9 cellular contexts compared by ENCODE assay signal in the genomic region with DNA sequence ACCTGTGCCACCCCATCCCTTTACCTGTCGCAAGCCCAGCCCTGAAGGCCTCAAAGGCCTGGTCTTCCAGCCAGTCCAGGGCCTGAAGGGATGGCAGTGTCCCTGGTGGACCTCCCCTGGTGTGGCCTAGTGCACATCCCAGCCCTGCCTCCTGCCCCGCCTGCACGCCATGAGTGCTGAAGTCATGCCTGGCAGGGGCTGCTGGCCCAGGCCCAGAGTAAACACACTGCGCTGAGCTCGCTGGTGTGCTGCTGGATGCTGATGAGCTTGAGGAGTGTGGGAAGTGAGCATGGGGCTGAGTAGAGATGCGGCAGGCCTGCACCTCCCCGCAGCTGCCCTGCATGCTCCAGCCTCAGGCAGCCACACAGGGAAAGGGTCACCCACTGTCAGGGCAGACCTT. TPM values are rescaled to one million over a fixed set of nuclear protein-coding genes. Genes with fewer than 3 reads are reported as not detected.
DNase-seq lines count a peak whose midpoint lies in the region; ATAC-seq lines count a peak whose summit lies in the region.
"Had no signal": no experiment of that assay in that cellular context is flagged by ENCODE, and none has a peak within 500 bp of the region (broad histone marks: within the 10 kb centered on the region; RNA-seq: fewer than 3 reads in every experiment).

No MANE protein-coding gene starts in this region.

- H3K9me3 ChIP-seq in CD4-positive, alpha-beta memory T cell (ENCODE audit: control insufficient read depth in 1 of 2, low read length in 2 of 2), result no peaks in the 10 kb centered on the region

- intact Hi-C loops in CD4-positive, alpha-beta memory T cell (cut with micrococcal nuclease), result no loop called here

- POLR2A ChIA-PET in CD4-positive, alpha-beta memory T cell (lab: Charles Lee; ENCODE audit: partially characterized antibody), result no interaction called here

- H3K36me3 Mint-ChIP-seq in CD4-positive, alpha-beta memory T cell, result no peaks in the 10 kb centered on the region
- H3K36me3 Mint-ChIP-seq: IgD-negative memory B cell had no signal

- no peaks in the 10 kb centered on the region for H3K9me3 Mint-ChIP-seq in CD4-positive, alpha-beta memory T cell
- H3K9me3 Mint-ChIP-seq: IgD-negative memory B cell had no signal

- H3K27ac Mint-ChIP-seq in CD4-positive, alpha-beta memory T cell, result no peak overlapping the region
- H3K27ac Mint-ChIP-seq: IgD-negative memory B cell had no signal

- no peaks in the 10 kb centered on the region for H3K36me3 ChIP-seq in CD4-positive, alpha-beta memory T cell (ENCODE audit: insufficient read depth, low read length)

- no peak overlapping the region for H3K4me3 ChIP-seq in CD4-positive, alpha-beta memory T cell (ENCODE audit: low read length in 2 of 2)

- no peak for ATAC-seq in HG02798 (IDR thresholded peaks at IDR 0.05; ENCODE audit: poor library complexity, unreplicated experiment)
- ATAC-seq in GM21723 (IDR thresholded peaks at IDR 0.05; ENCODE audit: unreplicated experiment), result no peak

- H3K27me3 Mint-ChIP-seq in CD4-positive, alpha-beta memory T cell, result no peaks in the 10 kb centered on the region

- H3K27me3 ChIP-seq in CD4-positive, alpha-beta memory T cell (ENCODE audit: insufficient read depth, low read length), result no peaks in the 10 kb centered on the region

- DNase-seq in HT1080 (ENCODE audit: low read depth), result peak; percentile 90
- DNase-seq in amniotic stem cell (lab: John Stamatoyannopoulos, UW), result peak; percentile 80
- peak; percentile 22 to 97 (median 85) for DNase-seq in hypothalamus (lab: John Stamatoyannopoulos, UW)
- DNase-seq in superior temporal gyrus (ENCODE audit: extremely low spot score), result peak; percentile 95
- DNase-seq in D341Med (ENCODE audit: low spot score), result no peak
- no peak for DNase-seq in CD4-positive, alpha-beta memory T cell

- H3K4me3 Mint-ChIP-seq in CD4-positive, alpha-beta memory T cell, result no peak overlapping the region
- H3K4me3 Mint-ChIP-seq: IgD-negative memory B cell had no signal

- CTCF ChIA-PET in CD4-positive, alpha-beta memory T cell (lab: Charles Lee; ENCODE audit: partially characterized antibody), result interaction anchor here (1.7 to 2.2 kb wide), 2 partner anchors 9 to 61 kb away, joined by 7 to 9 read pairs; no protein-coding TSS in a partner anchor

- H3K4me1 ChIP-seq in CD4-positive, alpha-beta memory T cell (ENCODE audit: insufficient read depth, low read length), result no peaks in the 10 kb centered on the region

- H3K27ac ChIP-seq in CD4-positive, alpha-beta memory T cell (ENCODE audit: low read depth, low read length), result no peak overlapping the region

- H3K4me1 Mint-ChIP-seq in CD4-positive, alpha-beta memory T cell, result peaks cover 0 to 3% (median 0%) of the 10 kb centered on the region in 4 donors
- H3K4me1 Mint-ChIP-seq: IgD-negative memory B cell had no signal

RNA-seq across cellular contexts. Expression of a gene that starts 43.2 kb away (rescaled TPM):
- 39.4 and 41.7 TPM in 2 replicates for total RNA-seq in HT1080 (2014; rRNA removed; shearing (Covaris generic))
- polyA plus RNA-seq in HT1080 (2015; cell fraction: cytosol; rRNA removed), result 48.5 and 58.7 TPM in 2 replicates
- polyA plus RNA-seq in HT1080 (2015; cell fraction: nucleus; rRNA removed), result 95.7 and 110 TPM in 2 replicates
- under 1 TPM in 1 of 2 experiments, not detected in 1; 0.17 TPM for total RNA-seq in CD4-positive, alpha-beta memory T cell
- polyA plus RNA-seq in CD4-positive, alpha-beta memory T cell, result under 1 TPM in 1 of 2 donors, not detected in 1; 0.21 TPM
- polyA plus RNA-seq: IgD-negative memory B cell had no signal

RNA-seq across cellular contexts. Expression of a gene that starts 50.1 kb away (rescaled TPM):
- not detected in 2 replicates for total RNA-seq in HT1080 (2014; rRNA removed; shearing (Covaris generic))
- polyA plus RNA-seq in HT1080 (2015; cell fraction: cytosol; rRNA removed), result not detected in 2 replicates
- not detected in 2 replicates for polyA plus RNA-seq in HT1080 (2015; cell fraction: nucleus; rRNA removed)
- total RNA-seq in CD4-positive, alpha-beta memory T cell, result not detected
- not detected for polyA plus RNA-seq in CD4-positive, alpha-beta memory T cell
- polyA plus RNA-seq: IgD-negative memory B cell had no signal

RNA-seq across cellular contexts. Expression of a gene that starts 56.0 kb away (rescaled TPM):
- total RNA-seq in HT1080 (2014; rRNA removed; shearing (Covaris generic)), result 1.1 and 2.2 TPM in 2 replicates
- 1.00 and 1.6 TPM in 2 replicates for polyA plus RNA-seq in HT1080 (2015; cell fraction: cytosol; rRNA removed)
- polyA plus RNA-seq in HT1080 (2015; cell fraction: nucleus; rRNA removed), result 6.3 and 6.5 TPM in 2 replicates
- total RNA-seq in CD4-positive, alpha-beta memory T cell, result not detected
- polyA plus RNA-seq in CD4-positive, alpha-beta memory T cell, result not detected
- polyA plus RNA-seq: IgD-negative memory B cell had no signal

Comparison
In these comparisons a context has a peak if more than half of its experiments do, and no peak if none do; other contexts are left out.
1. DNase-seq: peak in HT1080 (single experiment), amniotic stem cell (single experiment), hypothalamus (51 of 51) and superior temporal gyrus (single experiment); none in D341Med (single experiment) and CD4-positive, alpha-beta memory T cell (0 of 5).
2. RNA of a gene that starts 43.2 kb away (total RNA-seq): 39.4 to 41.7 TPM in HT1080; 0.17 TPM in CD4-positive, alpha-beta memory T cell; every median in the first group is over 10 times any median in the second.